In genomic region chrX:70168238-70169188, GRCh38 we compare ENCODE assay signal across 9 cellular contexts. TPM values are rescaled to one million over a fixed set of nuclear protein-coding genes. Genes with fewer than 3 reads are reported as not detected.
DNase-seq lines count a peak whose midpoint lies in the region; ATAC-seq, FAIRE-seq and TF ChIP-seq lines count a peak whose summit lies in the region.
"Had no signal": no experiment of that assay in that cellular context is flagged by ENCODE, and none has a peak within 500 bp of the region (broad histone marks: within the 10 kb centered on the region; RNA-seq: fewer than 3 reads in every experiment).

No MANE protein-coding gene starts in this region.

- 24% methylated on average over 6 of the region's 11 CpGs for WGBS in mesenchymal stem cell

- H3K27me3 ChIP-seq in bronchial epithelial cell (ENCODE audit: control insufficient read depth, insufficient read depth, low read length) (no peaks in the 10 kb centered on the region), mesenchymal stem cell (ENCODE audit: control insufficient read depth in 1 of 2, insufficient read depth in 1 of 2, low read length in 2 of 2) (peaks cover 0 to 10% of the 10 kb centered on the region in 2 experiments)

- peak overlapping the region; percentile 7 for H4K8ac ChIP-seq in mesenchymal stem cell (ENCODE audit: low read length)

- peak overlapping the region; percentile 88 for H3K27ac ChIP-seq in mesenchymal stem cell (ENCODE audit: low read length, poor library complexity, severe bottlenecking)

- no peak overlapping the region for H2BK15ac ChIP-seq in mesenchymal stem cell (ENCODE audit: low read depth, poor library complexity, severe bottlenecking)

- H3K4ac ChIP-seq in mesenchymal stem cell (ENCODE audit: low read depth in 1 of 2, low read length in 2 of 2), result no peak overlapping the region

- no peak for ATAC-seq in HG02759 (IDR thresholded peaks at IDR 0.05; ENCODE audit: unreplicated experiment)
- no peak for ATAC-seq in HG03565 (IDR thresholded peaks at IDR 0.05; ENCODE audit: unreplicated experiment)
- ATAC-seq in GM19395 (IDR thresholded peaks at IDR 0.05; ENCODE audit: unreplicated experiment), result no peak

- peaks cover 6% of the 10 kb centered on the region for H3K4me1 ChIP-seq in mesenchymal stem cell (ENCODE audit: control insufficient read depth, insufficient read depth, low read depth, low read length)

- H2AK5ac ChIP-seq in mesenchymal stem cell (ENCODE audit: low read length, severe bottlenecking), result no peak overlapping the region

- peak; percentile 70 for DNase-seq in AG08395 (ENCODE audit: low spot score)
- DNase-seq in LNCaP clone FGC (ENCODE audit: low read depth), result peak; percentile 14
- DNase-seq in bronchial epithelial cell (ENCODE audit: low read depth), result peak; percentile 44
- peak; percentile 66 for DNase-seq in mesenchymal stem cell
- DNase-seq in activated naive CD4-positive, alpha-beta T cell treated with anti-CD3 and anti-CD28 coated beads, Interleukin-2, amount 50 U/mL, for 16 hours, result no peak
- DNase-seq: NCI-H1417 treated with DMSO at 0.1 percent for 48 hours had no signal

- H2BK5ac ChIP-seq in mesenchymal stem cell (ENCODE audit: low read depth, low read length, poor library complexity, severe bottlenecking), result no peak overlapping the region

- peak overlapping the region; percentile 19 for H2BK120ac ChIP-seq in mesenchymal stem cell (ENCODE audit: low read depth, low read length)

- H3K9me3 ChIP-seq in mesenchymal stem cell (ENCODE audit: control insufficient read depth, low read length), result no peaks in the 10 kb centered on the region

- H3K23ac ChIP-seq in mesenchymal stem cell (ENCODE audit: low read length in 2 of 2), result no peak overlapping the region

- H4K91ac ChIP-seq in mesenchymal stem cell (ENCODE audit: low read length), result no peak overlapping the region

- peak; percentile 85 for FAIRE-seq in bronchial epithelial cell (lab: Jason Lieb, UNC)

- H2BK12ac ChIP-seq in mesenchymal stem cell (ENCODE audit: low read length in 2 of 2), result no peak overlapping the region

- no peak overlapping the region for H3K4me3 ChIP-seq in LNCaP clone FGC (ENCODE audit: low read depth, low read length)
- no peak overlapping the region for H3K4me3 ChIP-seq in bronchial epithelial cell (ENCODE audit: low read depth, low read length)
- peak overlapping the region in 1 of 2 experiments; percentile 17 for H3K4me3 ChIP-seq in mesenchymal stem cell (ENCODE audit: insufficient read depth in 1 of 2, low read depth in 1 of 2, low read length in 2 of 2)

- H2AFZ ChIP-seq in mesenchymal stem cell (ENCODE audit: low read depth, low read length), result no peak overlapping the region

- peak overlapping the region; percentile 43 for H3K4me2 ChIP-seq in mesenchymal stem cell (ENCODE audit: low read length, poor library complexity, severe bottlenecking)

- H3K36me3 ChIP-seq in bronchial epithelial cell (ENCODE audit: control insufficient read depth, insufficient read depth, low read length) (no peaks in the 10 kb centered on the region), mesenchymal stem cell (ENCODE audit: control insufficient read depth in 1 of 2, insufficient read depth in 2 of 2, low read depth in 1 of 2, low read length in 2 of 2) (peaks cover 3 to 16% of the 10 kb centered on the region in 2 experiments)

- no peak overlapping the region for H3K18ac ChIP-seq in mesenchymal stem cell (ENCODE audit: low read depth in 1 of 2, low read length in 2 of 2)

- TF ChIP-seq CTCF in LNCaP clone FGC (IDR thresholded peaks at IDR 0.05; ENCODE audit: control insufficient read depth, extremely low read depth, insufficient read depth), result peak; percentile 3; the same call in 1 of the 2 replicates
- no peak for TF ChIP-seq CTCF in bronchial epithelial cell (IDR thresholded peaks at IDR 0.05; ENCODE audit: insufficient read depth, low read length, severe bottlenecking)

- H3K79me1 ChIP-seq in mesenchymal stem cell (replicated peaks; ENCODE audit: low read length, poor library complexity, severe bottlenecking), result no peaks in the 10 kb centered on the region

- H3K14ac ChIP-seq in mesenchymal stem cell (ENCODE audit: low read length in 2 of 2), result no peak overlapping the region

- peak overlapping the region; percentile 70 for H3K9ac ChIP-seq in mesenchymal stem cell (ENCODE audit: low read length)

RNA-seq across cellular contexts. Expression of gene DGAT2L6, which starts 8.8 kb away (rescaled TPM):
- not detected in 2 replicates for total RNA-seq in bronchial epithelial cell
- not detected for polyA plus RNA-seq in mesenchymal stem cell (2013, experiment 1 of 2)
- polyA plus RNA-seq in mesenchymal stem cell (2013, experiment 2 of 2), result not detected

RNA-seq across cellular contexts. Expression of gene IGBP1, which starts 35.3 kb away (rescaled TPM):
- total RNA-seq in bronchial epithelial cell, result 75.8 and 107 TPM in 2 replicates
- 56.2 TPM for polyA plus RNA-seq in mesenchymal stem cell (2013, experiment 1 of 2)
- polyA plus RNA-seq in mesenchymal stem cell (2013, experiment 2 of 2), result 58.2 TPM
